ENCODE assay signal across 12 cellular contexts in the genomic region with DNA sequence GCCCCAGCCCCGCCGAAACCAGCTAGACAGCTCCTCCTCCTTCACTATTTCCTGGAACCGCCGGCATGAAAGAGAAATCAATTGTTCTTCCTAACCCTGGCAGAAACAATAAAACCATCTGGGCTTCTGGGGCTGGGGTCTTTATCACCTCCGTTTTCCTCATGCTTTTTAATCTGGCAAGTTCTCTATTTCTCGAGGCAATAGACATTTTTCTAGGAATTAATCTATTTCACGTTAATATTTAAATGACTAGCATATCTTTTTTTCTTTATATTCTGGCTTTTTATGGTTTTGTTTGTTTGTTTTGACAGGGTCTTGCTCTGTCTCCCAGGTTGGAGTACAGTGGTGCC. TPM values are rescaled to one million over a fixed set of nuclear protein-coding genes. Genes with fewer than 3 reads are reported as not detected.
DNase-seq lines count a peak whose midpoint lies in the region; ATAC-seq and FAIRE-seq lines count a peak whose summit lies in the region.
"Had no signal": no experiment of that assay in that cellular context is flagged by ENCODE, and none has a peak within 500 bp of the region (broad histone marks: within the 10 kb centered on the region; RNA-seq: fewer than 3 reads in every experiment).

No MANE protein-coding gene starts in this region.

- H3K4me3 ChIP-seq in iPS-15b (ENCODE audit: low read depth, low read length), result peak overlapping the region; percentile 62
- H3K4me3 ChIP-seq: skin epidermis had no signal

- FAIRE-seq in RCC 7860 (lab: Jason Lieb, UNC), result no peak

- H3K36me3 ChIP-seq in iPS-15b (ENCODE audit: control insufficient read depth, insufficient read depth, low read length), result peaks cover 12% of the 10 kb centered on the region
- H3K36me3 ChIP-seq: brain microvascular endothelial cell had no signal

- POLR2A ChIA-PET in activated CD4-positive, alpha-beta memory T cell treated with anti-CD3 and anti-CD28 coated beads, Interleukin-2, amount 10 ng/mL, durations not matched to agents 7 days and 5 days (lab: Charles Lee), result interaction anchor here (1.4 kb wide), 1 partner anchor 11 kb away, joined by 3 read pairs; no protein-coding TSS in a partner anchor

- peaks cover 3% of the 10 kb centered on the region for H3K4me1 ChIP-seq in iPS-15b (ENCODE audit: control insufficient read depth, insufficient read depth, low read length)

- peaks cover 54% of the 10 kb centered on the region for H3K27me3 Mint-ChIP-seq in activated T-cell treated with anti-CD3 and anti-CD28 coated beads, Interleukin-2, amount 50 U/mL, for 72 hours (ENCODE audit: low read depth)
- H3K27me3 Mint-ChIP-seq in activated CD4-positive, alpha-beta memory T cell treated with anti-CD3 and anti-CD28 coated beads, Interleukin-2, amount 10 ng/mL, durations not matched to agents 7 days and 5 days, result peaks cover 58% of the 10 kb centered on the region
- peaks cover 73% of the 10 kb centered on the region for H3K27me3 Mint-ChIP-seq in stimulated activated naive CD8-positive, alpha-beta T cell treated with anti-CD3 and anti-CD28 coated beads, Interleukin-15, amount 100 ng/mL, for 72 hours

- H3K9me3 ChIP-seq in iPS-15b (ENCODE audit: control insufficient read depth, insufficient read depth, low read length), result no peaks in the 10 kb centered on the region

- DNase-seq in activated T-cell treated with anti-CD3 and anti-CD28 coated beads, Interleukin-2, amount 50 U/mL, for 72 hours, result no peak
- DNase-seq in activated T-cell treated with anti-CD3 and anti-CD28 coated beads for 4 hours (no peak), ureter (ENCODE audit: low spot score) (no peak), RCC 7860 (ENCODE audit: low spot score) (no peak), globus pallidus (ENCODE audit: low spot score) (no peak)
- DNase-seq in activated CD4-positive, alpha-beta memory T cell treated with anti-CD3 and anti-CD28 coated beads, Interleukin-2, amount 10 ng/mL, durations not matched to agents 7 days and 5 days, result no peak
- DNase-seq in stimulated activated naive CD8-positive, alpha-beta T cell treated with anti-CD3 and anti-CD28 coated beads, Interleukin-15, amount 100 ng/mL, for 72 hours, result no peak
- DNase-seq: brain microvascular endothelial cell had no signal

- H3K27me3 ChIP-seq in iPS-15b (ENCODE audit: control insufficient read depth, insufficient read depth, low read length), result peaks cover 37% of the 10 kb centered on the region

- peaks cover 9% of the 10 kb centered on the region for H3K4me1 Mint-ChIP-seq in activated T-cell treated with anti-CD3 and anti-CD28 coated beads, Interleukin-2, amount 50 U/mL, for 72 hours (ENCODE audit: low read depth)
- peaks cover 8% of the 10 kb centered on the region for H3K4me1 Mint-ChIP-seq in activated CD4-positive, alpha-beta memory T cell treated with anti-CD3 and anti-CD28 coated beads, Interleukin-2, amount 10 ng/mL, durations not matched to agents 7 days and 5 days
- H3K4me1 Mint-ChIP-seq in stimulated activated naive CD8-positive, alpha-beta T cell treated with anti-CD3 and anti-CD28 coated beads, Interleukin-15, amount 100 ng/mL, for 72 hours, result peaks cover 25% of the 10 kb centered on the region

- H3K9ac ChIP-seq in iPS-15b (ENCODE audit: low read depth, low read length), result no peak overlapping the region

- no peaks in the 10 kb centered on the region for H3K9me3 Mint-ChIP-seq in activated T-cell treated with anti-CD3 and anti-CD28 coated beads, Interleukin-2, amount 50 U/mL, for 72 hours
- no peaks in the 10 kb centered on the region for H3K9me3 Mint-ChIP-seq in activated CD4-positive, alpha-beta memory T cell treated with anti-CD3 and anti-CD28 coated beads, Interleukin-2, amount 10 ng/mL, durations not matched to agents 7 days and 5 days
- H3K9me3 Mint-ChIP-seq in stimulated activated naive CD8-positive, alpha-beta T cell treated with anti-CD3 and anti-CD28 coated beads, Interleukin-15, amount 100 ng/mL, for 72 hours, result peaks cover 0 to 8% of the 10 kb centered on the region in 2 donors

- H3K36me3 Mint-ChIP-seq in activated T-cell treated with anti-CD3 and anti-CD28 coated beads, Interleukin-2, amount 50 U/mL, for 72 hours (ENCODE audit: insufficient read depth in 2 of 2), result peaks cover 0 to 7% of the 10 kb centered on the region in 2 donors
- no peaks in the 10 kb centered on the region for H3K36me3 Mint-ChIP-seq in activated CD4-positive, alpha-beta memory T cell treated with anti-CD3 and anti-CD28 coated beads, Interleukin-2, amount 10 ng/mL, durations not matched to agents 7 days and 5 days (ENCODE audit: low read depth)

- CTCF ChIA-PET in activated CD4-positive, alpha-beta memory T cell treated with anti-CD3 and anti-CD28 coated beads, Interleukin-2, amount 10 ng/mL, durations not matched to agents 7 days and 5 days (lab: Charles Lee), result no interaction called here

- peak overlapping the region; percentile 86 to 88 for H3K4me3 Mint-ChIP-seq in activated T-cell treated with anti-CD3 and anti-CD28 coated beads, Interleukin-2, amount 50 U/mL, for 72 hours
- H3K4me3 Mint-ChIP-seq in activated CD4-positive, alpha-beta memory T cell treated with anti-CD3 and anti-CD28 coated beads, Interleukin-2, amount 10 ng/mL, durations not matched to agents 7 days and 5 days, result peak overlapping the region; percentile 24
- peak overlapping the region; percentile 89 to 91 for H3K4me3 Mint-ChIP-seq in stimulated activated naive CD8-positive, alpha-beta T cell treated with anti-CD3 and anti-CD28 coated beads, Interleukin-15, amount 100 ng/mL, for 72 hours

- no peak for ATAC-seq in activated T-cell treated with anti-CD3 and anti-CD28 coated beads, Interleukin-2, amount 50 U/mL, for 72 hours (replicated peaks in 1 of 2)
- no peak for ATAC-seq in stimulated activated naive CD8-positive, alpha-beta T cell treated with anti-CD3 and anti-CD28 coated beads, Interleukin-15, amount 100 ng/mL, for 72 hours

- H3K27ac Mint-ChIP-seq in activated T-cell treated with anti-CD3 and anti-CD28 coated beads, Interleukin-2, amount 50 U/mL, for 72 hours, result peak overlapping the region; percentile 42
- H3K27ac Mint-ChIP-seq in activated CD4-positive, alpha-beta memory T cell treated with anti-CD3 and anti-CD28 coated beads, Interleukin-2, amount 10 ng/mL, durations not matched to agents 7 days and 5 days, result no peak overlapping the region
- H3K27ac Mint-ChIP-seq in stimulated activated naive CD8-positive, alpha-beta T cell treated with anti-CD3 and anti-CD28 coated beads, Interleukin-15, amount 100 ng/mL, for 72 hours, result peak overlapping the region; percentile 92 to 99

RNA-seq across cellular contexts. Expression of a gene that starts 1.4 kb away (rescaled TPM):
- total RNA-seq in activated T-cell treated with anti-CD3 and anti-CD28 coated beads, Interleukin-2, amount 50 U/mL, for 72 hours, result 10 to 100 TPM; 28.8 to 30.1 TPM
- under 1 TPM; 0.58 to 0.71 TPM for total RNA-seq in activated CD4-positive, alpha-beta memory T cell treated with anti-CD3 and anti-CD28 coated beads, Interleukin-2, amount 10 ng/mL, durations not matched to agents 7 days and 5 days
- total RNA-seq in ureter, result 1.2 TPM

RNA-seq across cellular contexts. Expression of a gene that starts 47.2 kb away (rescaled TPM):
- not detected for total RNA-seq in activated T-cell treated with anti-CD3 and anti-CD28 coated beads, Interleukin-2, amount 50 U/mL, for 72 hours
- total RNA-seq in activated CD4-positive, alpha-beta memory T cell treated with anti-CD3 and anti-CD28 coated beads, Interleukin-2, amount 10 ng/mL, durations not matched to agents 7 days and 5 days, result not detected
- total RNA-seq in ureter, result 0.31 TPM
- total RNA-seq: LHCN-M2; T-helper 1 cell treated with Interleukin-12 subunit alpha and Interleukin-12 subunit beta and Interleukin-4 antibody, amounts not matched to agents 30 ng/mL and 1 ng/mL, for 36 hours had no signal

Comparison
In these comparisons a context has a peak if more than half of its experiments do, and no peak if none do; other contexts are left out.
1. H3K4me3 Mint-ChIP-seq: peak in every context shown above with its lines; median percentile 90 in stimulated activated naive CD8-positive, alpha-beta T cell treated with anti-CD3 and anti-CD28 coated beads, Interleukin-15, amount 100 ng/mL, for 72 hours; 87 in activated T-cell treated with anti-CD3 and anti-CD28 coated beads, Interleukin-2, amount 50 U/mL, for 72 hours; 24 in activated CD4-positive, alpha-beta memory T cell treated with anti-CD3 and anti-CD28 coated beads, Interleukin-2, amount 10 ng/mL, durations not matched to agents 7 days and 5 days.
2. RNA of a gene that starts 1.4 kb away (total RNA-seq): 28.8 to 30.1 TPM in activated T-cell treated with anti-CD3 and anti-CD28 coated beads, Interleukin-2, amount 50 U/mL, for 72 hours; 1.2 TPM in ureter (single experiment) and 0.58 to 0.71 TPM in activated CD4-positive, alpha-beta memory T cell treated with anti-CD3 and anti-CD28 coated beads, Interleukin-2, amount 10 ng/mL, durations not matched to agents 7 days and 5 days; every median in the first group is over 10 times any median in the second.